Comparison of ENCODE assay signal across 8 cellular contexts in genomic region chr19:50046649-50047503, GRCh38. TPM values are rescaled to one million over a fixed set of nuclear protein-coding genes. Genes with fewer than 3 reads are reported as not detected.
DNase-seq lines count a peak whose midpoint lies in the region; ATAC-seq and TF ChIP-seq lines count a peak whose summit lies in the region.

No MANE protein-coding gene starts in this region.

- peaks cover 54% of the 10 kb centered on the region for H3K36me3 ChIP-seq in right atrium auricular region

- H3K4me3 ChIP-seq in right atrium auricular region = no peak overlapping the region

- peaks cover 0 to 14% of the 10 kb centered on the region in 2 donors for H3K4me1 ChIP-seq in right atrium auricular region

- peaks cover 11 to 33% of the 10 kb centered on the region in 2 donors for H3K9me3 ChIP-seq in right atrium auricular region

- no peak for ATAC-seq in GM21360 (IDR thresholded peaks at IDR 0.05; ENCODE audit: unreplicated experiment)

- TF ChIP-seq CTCF in right atrium auricular region (IDR thresholded peaks at IDR 0.05) = peak; percentile 21 to 72

- DNase-seq in ELF-1 (ENCODE audit: low read depth, low spot score) (peak; percentile 53), NCI-H748 (lab: John Stamatoyannopoulos, UW; ENCODE audit: unreplicated experiment) (peak; percentile 54), right atrium auricular region (ENCODE audit: low spot score) (peak; percentile 66), NCI-H446 treated with DMSO at 0.1 percent for 48 hours (lab: John Stamatoyannopoulos, UW) (no peak), MV-4-11 (lab: John Stamatoyannopoulos, UW) (no peak)
- peak; percentile 86 for DNase-seq in activated effector memory CD4-positive, alpha-beta T cell treated with anti-CD3 and anti-CD28 coated beads, Interleukin-2, amount 50 U/mL, for 16 hours
- peak; percentile 74 for DNase-seq in stimulated activated CD4-positive, alpha-beta T cell treated with anti-CD3 and anti-CD28 coated beads, Interleukin-15, amount 100 ng/mL, for 24 hours

- no peak overlapping the region for H3K27ac ChIP-seq in right atrium auricular region

- H3K27me3 ChIP-seq in right atrium auricular region = no peaks in the 10 kb centered on the region

RNA-seq across cellular contexts. Expression of gene ZNF473, which starts 21.1 kb away (rescaled TPM):
- total RNA-seq in right atrium auricular region = 1 to 10 TPM; 2.3 to 4.2 TPM

RNA-seq across cellular contexts. Expression of gene VRK3, which starts 21.7 kb away (rescaled TPM):
- total RNA-seq in right atrium auricular region = 10 to 100 TPM; 20.5 to 25.5 TPM

Comparison
In these comparisons a context has a peak if more than half of its experiments do, and no peak if none do; other contexts are left out.
1. DNase-seq: peak in ELF-1 (single experiment), NCI-H748 (single experiment), activated effector memory CD4-positive, alpha-beta T cell treated with anti-CD3 and anti-CD28 coated beads, Interleukin-2, amount 50 U/mL, for 16 hours (single experiment), right atrium auricular region (single experiment) and stimulated activated CD4-positive, alpha-beta T cell treated with anti-CD3 and anti-CD28 coated beads, Interleukin-15, amount 100 ng/mL, for 24 hours (single experiment); none in NCI-H446 treated with DMSO at 0.1 percent for 48 hours (single experiment) and MV-4-11 (single experiment).